ENCODE assay signal across 1 cellular context in genomic region chr1:202179828-202180750, GRCh38.
TF ChIP-seq lines count a peak whose summit lies in the region.

No MANE protein-coding gene starts in this region.

TF ChIP-seq in GM23338, 12 proteins besides CTCF, POLR2A, EP300 and RAD21 (continued from another document):
- TF ChIP-seq ETS1 (IDR thresholded peaks at IDR 0.05) (no peak), CREB1 (CRISPR knock-in tag; IDR thresholded peaks at IDR 0.05; ENCODE audit: low read depth) (no peak), JUNB (IDR thresholded peaks at IDR 0.05; ENCODE audit: unreplicated experiment) (no peak), REST (IDR thresholded peaks at IDR 0.05; ENCODE audit: unreplicated experiment) (no peak), NANOG (IDR thresholded peaks at IDR 0.05; ENCODE audit: borderline replicate concordance) (no peak), EZH2phosphoT487 (IDR thresholded peaks at IDR 0.05; ENCODE audit: unreplicated experiment) (no peak), ZNF114 (CRISPR knock-in tag; IDR thresholded peaks at IDR 0.05) (no peak), ZNF462 (CRISPR knock-in tag; IDR thresholded peaks at IDR 0.05) (no peak)
